9 cellular contexts compared by ENCODE assay signal in the genomic region with DNA sequence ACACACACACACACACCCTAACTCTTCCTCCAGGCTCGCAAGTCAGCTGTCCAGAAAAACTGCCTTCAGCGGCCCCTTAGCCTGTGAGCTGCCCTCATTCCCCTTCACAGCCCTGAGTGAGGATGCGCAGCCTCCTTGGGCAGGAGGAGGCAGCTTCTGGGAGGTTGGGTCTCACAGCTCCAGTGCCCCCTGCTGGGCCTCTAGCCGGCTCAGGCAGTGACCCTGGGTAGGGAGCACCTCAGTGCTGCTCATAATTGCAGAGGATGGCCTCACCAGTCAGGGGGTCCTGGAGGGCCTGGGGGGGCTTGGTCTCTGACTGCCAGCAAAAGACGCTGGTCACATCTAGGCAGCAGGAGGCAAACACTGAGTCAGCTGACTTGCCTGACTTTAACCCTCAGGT. TPM values are rescaled to one million over a fixed set of nuclear protein-coding genes. Genes with fewer than 3 reads are reported as not detected.
DNase-seq lines count a peak whose midpoint lies in the region; ATAC-seq and TF ChIP-seq lines count a peak whose summit lies in the region.
"Had no signal": no experiment of that assay in that cellular context is flagged by ENCODE, and none has a peak within 500 bp of the region (broad histone marks: within the 10 kb centered on the region; RNA-seq: fewer than 3 reads in every experiment).

No MANE protein-coding gene starts in this region.

- peak overlapping the region in 1 of 2 donors; percentile 5 for H3K4me3 Mint-ChIP-seq in stimulated activated naive CD8-positive, alpha-beta T cell treated with anti-CD3 and anti-CD28 coated beads, Interleukin-15, amount 100 ng/mL, for 72 hours

- DNase-seq in activated CD8-positive, alpha-beta memory T cell treated with anti-CD3 and anti-CD28 coated beads, Interleukin-2, amount 50 U/mL, for 48 hours: peak; percentile 60
- no peak for DNase-seq in activated CD8-positive, alpha-beta memory T cell treated with anti-CD3 and anti-CD28 coated beads, Interleukin-2, amount 50 U/mL, for 4 hours
- peak; percentile 21 for DNase-seq in SW480 (ENCODE audit: low spot score)
- peak; percentile 30 for DNase-seq in hepatocyte (ENCODE audit: low spot score)
- DNase-seq in stimulated activated naive CD8-positive, alpha-beta T cell treated with anti-CD3 and anti-CD28 coated beads, Interleukin-15, amount 100 ng/mL, for 72 hours: peak in 1 of 2 donors; percentile 34
- DNase-seq in lower leg skin (ENCODE audit: low spot score in 2 of 2): no peak
- DNase-seq: NCI-H2107 had no signal

- peaks cover 65% of the 10 kb centered on the region for H3K27me3 Mint-ChIP-seq in stimulated activated naive CD8-positive, alpha-beta T cell treated with anti-CD3 and anti-CD28 coated beads, Interleukin-15, amount 100 ng/mL, for 72 hours

- intact Hi-C loops in lower leg skin (cut with DNase I; ENCODE audit: low total_unique reads): no loop called here

- TF ChIP-seq CTCF in hepatocyte (IDR thresholded peaks at IDR 0.05; ENCODE audit: poor library complexity) (peak; percentile 25), lower leg skin (IDR thresholded peaks at IDR 0.05) (no peak)

- no peak for TF ChIP-seq POLR2A in lower leg skin (IDR thresholded peaks at IDR 0.05)

- no peaks in the 10 kb centered on the region for H3K9me3 Mint-ChIP-seq in stimulated activated naive CD8-positive, alpha-beta T cell treated with anti-CD3 and anti-CD28 coated beads, Interleukin-15, amount 100 ng/mL, for 72 hours

- H3K4me1 Mint-ChIP-seq in stimulated activated naive CD8-positive, alpha-beta T cell treated with anti-CD3 and anti-CD28 coated beads, Interleukin-15, amount 100 ng/mL, for 72 hours: no peaks in the 10 kb centered on the region

- H3K4me1 ChIP-seq in hepatocyte (ENCODE audit: insufficient read depth): peaks cover 4% of the 10 kb centered on the region

- H3K9me2 ChIP-seq in hepatocyte (replicated peaks; ENCODE audit: insufficient read depth): no peaks in the 10 kb centered on the region

- H3K79me2 ChIP-seq in hepatocyte: no peaks in the 10 kb centered on the region

- H3K27ac ChIP-seq in hepatocyte: no peak overlapping the region

- no peaks in the 10 kb centered on the region for H4K20me1 ChIP-seq in hepatocyte (ENCODE audit: insufficient read depth, poor library complexity, severe bottlenecking)

- peak overlapping the region; percentile 99 for H3K4me2 ChIP-seq in hepatocyte

- H3K4me3 ChIP-seq in hepatocyte (no peak overlapping the region), lower leg skin (ENCODE audit: low read depth, poor library complexity, severe bottlenecking) (no peak overlapping the region)

- H3K27ac Mint-ChIP-seq in stimulated activated naive CD8-positive, alpha-beta T cell treated with anti-CD3 and anti-CD28 coated beads, Interleukin-15, amount 100 ng/mL, for 72 hours: peak overlapping the region in 1 of 2 donors; percentile 40

- peaks cover 32% of the 10 kb centered on the region for H3K27me3 ChIP-seq in hepatocyte

- H2AFZ ChIP-seq in hepatocyte: peak overlapping the region; percentile 68

- WGBS in hepatocyte (ENCODE audit: low lambda C conversion rate, missing lambda C conversion rate): 47% methylated on average over 5 of the region's 5 CpGs
- 40 to 55% methylated on average over 5 of the region's 5 CpGs for WGBS in lower leg skin, 2 donors

- H3K36me3 ChIP-seq in hepatocyte (replicated peaks; ENCODE audit: insufficient read depth, low read depth): no peaks in the 10 kb centered on the region

- no peaks in the 10 kb centered on the region for H3K9me3 ChIP-seq in hepatocyte (ENCODE audit: low read depth)

- peak; percentile 83 for ATAC-seq in stimulated activated naive CD8-positive, alpha-beta T cell treated with anti-CD3 and anti-CD28 coated beads, Interleukin-15, amount 100 ng/mL, for 72 hours
- ATAC-seq in GM21360 (IDR thresholded peaks at IDR 0.05; ENCODE audit: unreplicated experiment): no peak
- ATAC-seq in GM19328 (IDR thresholded peaks at IDR 0.05; ENCODE audit: unreplicated experiment): no peak

RNA-seq across cellular contexts. Expression of a gene that starts 43.7 kb away (rescaled TPM):
- 4.9 and 8.4 TPM in 2 replicates for total RNA-seq in hepatocyte
- polyA plus RNA-seq in hepatocyte: 3.2 and 4.1 TPM in 2 replicates
- total RNA-seq in lower leg skin: 100 to 1,000 TPM in 1 of 4 donors, 10 to 100 TPM in 3; 61.3 to 224 (median 66.3) TPM

RNA-seq across cellular contexts. Expression of a gene that starts 44.1 kb away (rescaled TPM):
- total RNA-seq in hepatocyte: 16.6 and 16.8 TPM in 2 replicates
- 4.1 and 4.5 TPM in 2 replicates for polyA plus RNA-seq in hepatocyte
- total RNA-seq in lower leg skin: 10 to 100 TPM in 1 of 4 donors, 1 to 10 TPM in 3; 3.9 to 12.0 (median 7.2) TPM

RNA-seq across cellular contexts. Expression of a gene that starts 59.7 kb away (rescaled TPM):
- total RNA-seq in hepatocyte (21.8 and 24.7 TPM in 2 replicates), lower leg skin (10 to 100 TPM; 11.0 to 34.1 (median 25.1) TPM)
- 18.6 and 26.3 TPM in 2 replicates for polyA plus RNA-seq in hepatocyte

Comparison
In these comparisons a context has a peak if more than half of its experiments do, and no peak if none do; other contexts are left out.
1. DNase-seq: peak in activated CD8-positive, alpha-beta memory T cell treated with anti-CD3 and anti-CD28 coated beads, Interleukin-2, amount 50 U/mL, for 48 hours (single experiment), SW480 (single experiment) and hepatocyte (single experiment); none in activated CD8-positive, alpha-beta memory T cell treated with anti-CD3 and anti-CD28 coated beads, Interleukin-2, amount 50 U/mL, for 4 hours (single experiment) and lower leg skin (0 of 2).